1 cellular context compared by ENCODE assay signal in the genomic region with DNA sequence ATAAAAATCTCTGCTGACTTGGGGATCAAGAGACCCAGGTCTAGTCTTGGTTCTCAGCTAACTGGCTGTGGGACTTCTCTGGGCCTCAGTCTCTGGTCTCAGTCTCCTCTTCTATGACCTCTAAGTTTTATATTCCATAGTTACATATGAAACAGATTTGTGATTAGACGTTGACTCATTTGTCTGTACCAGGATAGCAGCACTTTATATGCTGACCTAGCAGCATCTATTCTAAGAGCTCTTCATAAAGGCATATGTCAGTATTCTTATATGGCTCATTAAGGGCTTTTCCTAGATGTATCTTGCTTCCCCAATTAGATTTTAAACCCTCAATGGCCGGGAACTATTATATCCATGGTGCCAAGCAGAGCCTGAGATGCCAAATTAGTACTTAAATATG.
TF ChIP-seq lines count a peak whose summit lies in the region.

No MANE protein-coding gene starts in this region.

TF ChIP-seq in IMR-90, 13 proteins besides CTCF, POLR2A, EP300 and RAD21:
- TF ChIP-seq MAZ (IDR thresholded peaks at IDR 0.05; ENCODE audit: borderline replicate concordance, low read depth, low read length) (no peak), MAFK (IDR thresholded peaks at IDR 0.05; ENCODE audit: low read depth, low read length) (peak; percentile 66)
